1 cellular context compared by ENCODE assay signal in the genomic region with DNA sequence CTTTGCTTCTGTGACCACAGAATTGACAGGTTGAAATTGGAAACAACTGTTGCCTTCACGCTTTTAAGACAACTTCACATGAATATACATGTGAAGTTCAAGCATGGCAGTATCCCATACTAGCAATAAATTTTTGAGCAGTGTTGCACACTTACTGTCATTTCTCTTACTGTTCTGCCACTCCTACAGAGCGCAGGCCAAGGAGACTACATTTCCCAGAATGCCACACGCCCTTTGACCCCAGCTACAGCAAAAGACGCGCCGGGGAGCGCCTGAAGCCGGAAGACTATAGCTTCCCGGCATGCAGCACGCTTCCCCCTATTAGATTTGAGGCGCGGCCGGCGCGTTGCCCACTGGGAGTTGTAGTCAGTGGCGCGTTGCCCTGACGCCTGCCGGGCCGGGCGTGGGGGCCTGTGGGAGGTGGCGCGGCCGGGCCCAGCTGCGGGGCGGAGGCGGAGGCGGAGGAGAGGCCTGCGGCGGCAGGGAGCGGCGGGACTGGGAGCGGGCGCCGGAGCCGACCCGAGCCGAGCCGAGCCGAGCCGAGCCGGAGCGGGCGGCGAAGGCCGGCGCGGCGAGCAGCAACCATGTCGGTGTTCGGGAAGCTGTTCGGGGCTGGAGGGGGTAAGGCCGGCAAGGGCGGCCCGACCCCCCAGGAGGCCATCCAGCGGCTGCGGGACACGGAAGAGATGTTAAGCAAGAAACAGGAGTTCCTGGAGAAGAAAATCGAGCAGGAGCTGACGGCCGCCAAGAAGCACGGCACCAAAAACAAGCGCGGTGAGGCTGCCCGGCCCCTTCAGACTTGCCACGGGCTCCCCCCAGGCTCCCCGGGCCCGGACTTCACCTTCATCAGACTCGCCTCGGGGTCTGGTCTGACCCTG.
TF ChIP-seq lines count a peak whose summit lies in the region.

A gene with protein sequence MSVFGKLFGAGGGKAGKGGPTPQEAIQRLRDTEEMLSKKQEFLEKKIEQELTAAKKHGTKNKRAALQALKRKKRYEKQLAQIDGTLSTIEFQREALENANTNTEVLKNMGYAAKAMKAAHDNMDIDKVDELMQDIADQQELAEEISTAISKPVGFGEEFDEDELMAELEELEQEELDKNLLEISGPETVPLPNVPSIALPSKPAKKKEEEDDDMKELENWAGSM (plus strand): TSS at position 464 of the 878 bp plus-strand sequence. CDS start 121 bp downstream, at position 585.

TF ChIP-seq in GM12878, 131 proteins besides CTCF, POLR2A, EP300 and RAD21 (continued from another document and continues in another):
- TF ChIP-seq ZBTB33 (IDR thresholded peaks at IDR 0.05) (no peak), RAD51 (IDR thresholded peaks at IDR 0.05) (no peak), GABPA (IDR thresholded peaks at IDR 0.05; ENCODE audit: low read depth) (peak; percentile 85), CEBPZ (IDR thresholded peaks at IDR 0.05; ENCODE audit: low read depth, low read length) (no peak), SMAD1 (IDR thresholded peaks at IDR 0.05; ENCODE audit: low read depth, partially characterized antibody) (no peak), CREM (IDR thresholded peaks at IDR 0.05; ENCODE audit: low read depth) (peak; percentile 100), GATAD2B (conservative IDR thresholded peaks at IDR 0.05; ENCODE audit: low read depth) (peak; percentile 84), ZBTB40 (IDR thresholded peaks at IDR 0.05; ENCODE audit: borderline replicate concordance) (peak; percentile 92), ZNF207 (IDR thresholded peaks at IDR 0.05; ENCODE audit: borderline replicate concordance) (peak; percentile 57; the same call in 1 of the 2 replicates), BRCA1 (IDR thresholded peaks at IDR 0.05; ENCODE audit: low read depth, low read length) (no peak), TBL1XR1 (IDR thresholded peaks at IDR 0.05; ENCODE audit: low read depth, low read length) (peak; percentile 97), SREBF1 (IDR thresholded peaks at IDR 0.05; ENCODE audit: low read length) (peak; percentile 98), BCLAF1 (IDR thresholded peaks at IDR 0.05) (0 out of 2 replicates have a peak, but pooled peaks have one; percentile 31), SREBF2 (IDR thresholded peaks at IDR 0.05; ENCODE audit: low read length) (0 out of 2 replicates have a peak, but pooled peaks have one; percentile 28), IRF5 (IDR thresholded peaks at IDR 0.05; ENCODE audit: borderline replicate concordance) (no peak), ZNF217 (IDR thresholded peaks at IDR 0.05) (peak; percentile 71; the same call in 1 of the 2 replicates), FOS (IDR thresholded peaks at IDR 0.05; ENCODE audit: borderline replicate concordance, extremely low read depth, insufficient read length) (no peak), BCL11A (IDR thresholded peaks at IDR 0.05; ENCODE audit: low read depth, low read length) (no peak), NFYA (IDR thresholded peaks at IDR 0.05; ENCODE audit: borderline replicate concordance, low read depth, low read length) (no peak), MTA3 (IDR thresholded peaks at IDR 0.05; ENCODE audit: borderline replicate concordance, low read length) (no peak), MYB (IDR thresholded peaks at IDR 0.05; ENCODE audit: borderline replicate concordance, low read depth, low read length) (no peak), IRF4 (IDR thresholded peaks at IDR 0.05; ENCODE audit: low read depth, low read length) (no peak), USF1 (IDR thresholded peaks at IDR 0.05; ENCODE audit: borderline replicate concordance, extremely low read length, insufficient read depth, low read depth, low read length) (no peak), EGR1 (IDR thresholded peaks at IDR 0.05; ENCODE audit: borderline replicate concordance in 1 of 2, low read depth in 2 of 2, low read length in 2 of 2) (peak in 1 of 2 experiments; percentile 94; a peak in 2 of 3 replicates)
- TF ChIP-seq, protein P1, sequence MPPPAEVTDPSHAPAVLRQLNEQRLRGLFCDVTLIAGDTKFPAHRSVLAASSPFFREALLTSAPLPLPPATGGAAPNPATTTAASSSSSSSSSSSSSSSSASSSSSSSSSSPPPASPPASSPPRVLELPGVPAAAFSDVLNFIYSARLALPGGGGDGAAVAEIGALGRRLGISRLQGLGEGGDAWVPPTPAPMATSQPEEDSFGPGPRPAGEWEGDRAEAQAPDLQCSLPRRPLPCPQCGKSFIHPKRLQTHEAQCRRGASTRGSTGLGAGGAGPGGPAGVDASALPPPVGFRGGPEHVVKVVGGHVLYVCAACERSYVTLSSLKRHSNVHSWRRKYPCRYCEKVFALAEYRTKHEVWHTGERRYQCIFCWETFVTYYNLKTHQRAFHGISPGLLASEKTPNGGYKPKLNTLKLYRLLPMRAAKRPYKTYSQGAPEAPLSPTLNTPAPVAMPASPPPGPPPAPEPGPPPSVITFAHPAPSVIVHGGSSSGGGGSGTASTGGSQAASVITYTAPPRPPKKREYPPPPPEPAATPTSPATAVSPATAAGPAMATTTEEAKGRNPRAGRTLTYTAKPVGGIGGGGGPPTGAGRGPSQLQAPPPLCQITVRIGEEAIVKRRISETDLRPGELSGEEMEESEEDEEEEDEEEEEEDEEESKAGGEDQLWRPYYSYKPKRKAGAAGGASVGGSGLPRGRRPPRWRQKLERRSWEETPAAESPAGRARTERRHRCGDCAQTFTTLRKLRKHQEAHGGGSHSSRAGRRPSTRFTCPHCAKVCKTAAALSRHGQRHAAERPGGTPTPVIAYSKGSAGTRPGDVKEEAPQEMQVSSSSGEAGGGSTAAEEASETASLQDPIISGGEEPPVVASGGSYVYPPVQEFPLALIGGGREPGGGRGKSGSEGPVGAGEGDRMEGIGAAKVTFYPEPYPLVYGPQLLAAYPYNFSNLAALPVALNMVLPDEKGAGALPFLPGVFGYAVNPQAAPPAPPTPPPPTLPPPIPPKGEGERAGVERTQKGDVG (CRISPR knock-in tag; IDR thresholded peaks at IDR 0.05), result no peak
- TF ChIP-seq, protein P2, sequence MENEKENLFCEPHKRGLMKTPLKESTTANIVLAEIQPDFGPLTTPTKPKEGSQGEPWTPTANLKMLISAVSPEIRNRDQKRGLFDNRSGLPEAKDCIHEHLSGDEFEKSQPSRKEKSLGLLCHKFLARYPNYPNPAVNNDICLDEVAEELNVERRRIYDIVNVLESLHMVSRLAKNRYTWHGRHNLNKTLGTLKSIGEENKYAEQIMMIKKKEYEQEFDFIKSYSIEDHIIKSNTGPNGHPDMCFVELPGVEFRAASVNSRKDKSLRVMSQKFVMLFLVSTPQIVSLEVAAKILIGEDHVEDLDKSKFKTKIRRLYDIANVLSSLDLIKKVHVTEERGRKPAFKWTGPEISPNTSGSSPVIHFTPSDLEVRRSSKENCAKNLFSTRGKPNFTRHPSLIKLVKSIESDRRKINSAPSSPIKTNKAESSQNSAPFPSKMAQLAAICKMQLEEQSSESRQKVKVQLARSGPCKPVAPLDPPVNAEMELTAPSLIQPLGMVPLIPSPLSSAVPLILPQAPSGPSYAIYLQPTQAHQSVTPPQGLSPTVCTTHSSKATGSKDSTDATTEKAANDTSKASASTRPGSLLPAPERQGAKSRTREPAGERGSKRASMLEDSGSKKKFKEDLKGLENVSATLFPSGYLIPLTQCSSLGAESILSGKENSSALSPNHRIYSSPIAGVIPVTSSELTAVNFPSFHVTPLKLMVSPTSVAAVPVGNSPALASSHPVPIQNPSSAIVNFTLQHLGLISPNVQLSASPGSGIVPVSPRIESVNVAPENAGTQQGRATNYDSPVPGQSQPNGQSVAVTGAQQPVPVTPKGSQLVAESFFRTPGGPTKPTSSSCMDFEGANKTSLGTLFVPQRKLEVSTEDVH (IDR thresholded peaks at IDR 0.05; ENCODE audit: low read depth, partially characterized antibody), result peak; percentile 88
